In the genomic region with DNA sequence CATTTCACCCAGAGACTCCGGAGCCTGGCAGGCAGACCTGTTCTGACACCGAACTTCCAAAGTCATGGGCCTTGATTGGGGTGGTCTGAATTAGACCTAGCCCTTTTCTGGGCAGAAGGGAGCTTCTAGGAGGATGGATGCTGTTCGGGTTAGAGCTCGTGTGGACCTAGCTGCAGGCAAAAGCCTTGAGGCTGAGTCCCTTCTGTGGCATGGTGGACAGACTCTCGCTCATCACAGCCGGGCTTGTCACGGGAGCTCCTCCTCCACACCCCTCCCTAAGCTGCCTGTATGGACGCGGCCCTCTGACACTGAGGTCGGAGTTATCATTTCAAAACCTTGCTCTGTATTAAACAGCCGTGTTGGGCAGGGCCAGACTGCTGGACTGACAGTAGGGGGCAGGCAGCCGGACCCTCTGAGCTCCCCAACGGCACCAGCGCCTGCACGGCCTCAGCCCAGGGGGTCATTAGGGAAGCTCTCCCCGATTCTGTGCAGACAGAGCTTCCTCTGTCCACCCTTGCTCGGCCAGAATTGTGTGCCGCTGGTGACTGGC, we compare ENCODE assay signal across 10 cellular contexts. TPM values are rescaled to one million over a fixed set of nuclear protein-coding genes. Genes with fewer than 3 reads are reported as not detected.
DNase-seq lines count a peak whose midpoint lies in the region; ATAC-seq, FAIRE-seq and TF ChIP-seq lines count a peak whose summit lies in the region.
"Had no signal": no experiment of that assay in that cellular context is flagged by ENCODE, and none has a peak within 500 bp of the region (broad histone marks: within the 10 kb centered on the region; RNA-seq: fewer than 3 reads in every experiment).

No MANE protein-coding gene starts in this region.

- no peaks in the 10 kb centered on the region for H3K9me3 ChIP-seq in neutrophil

- peaks cover 38 to 40% of the 10 kb centered on the region in 2 experiments for H3K4me1 ChIP-seq in neutrophil (ENCODE audit: control insufficient read depth in 1 of 2, insufficient read depth in 1 of 2, low read depth in 1 of 2, low read length in 1 of 2)

- ATAC-seq in GM18517 (IDR thresholded peaks at IDR 0.05; ENCODE audit: unreplicated experiment) = peak; percentile 22
- ATAC-seq in HG02642 (IDR thresholded peaks at IDR 0.05; ENCODE audit: poor library complexity, unreplicated experiment) = peak; percentile 25

- TF ChIP-seq CTCF in neutrophil (IDR thresholded peaks at IDR 0.05) = no peak

- H3K27me3 ChIP-seq in neutrophil = no peaks in the 10 kb centered on the region

- TF ChIP-seq POLR2A in H54 (IDR thresholded peaks at IDR 0.05; ENCODE audit: low read depth, low read length) = no peak

- no peak for FAIRE-seq in H54 (lab: Jason Lieb, UNC)

- peak overlapping the region; percentile 82 for H3K27ac ChIP-seq in neutrophil

- peak overlapping the region; percentile 85 to 90 for H3K4me3 ChIP-seq in neutrophil (ENCODE audit: low read depth in 1 of 2, low read length in 1 of 2)

- H3K36me3 ChIP-seq in neutrophil = peaks cover under 1% of the 10 kb centered on the region

- peak; percentile 74 for DNase-seq in RPMI8226
- DNase-seq in HT-29 (ENCODE audit: low spot score) = no peak
- no peak for DNase-seq in H54 (ENCODE audit: insufficient read length, low spot score)
- no peak for DNase-seq in NCI-H82 treated with DMSO at 0.1 percent for 48 hours (lab: John Stamatoyannopoulos, UW; ENCODE audit: unreplicated experiment)
- no peak for DNase-seq in NCI-H2107 (lab: John Stamatoyannopoulos, UW)

RNA-seq across cellular contexts. Expression of a gene that starts 2.2 kb away (rescaled TPM):
- total RNA-seq in HT-29 (2014; rRNA removed; shearing (Covaris generic)) = 17.9 and 19.1 TPM in 2 replicates

RNA-seq across cellular contexts. Expression of a gene that starts 29.4 kb away (rescaled TPM):
- 1.0 and 1.2 TPM in 2 replicates for total RNA-seq in HT-29 (2014; rRNA removed; shearing (Covaris generic))
- total RNA-seq: dermis microvascular lymphatic vessel endothelial cell, LHCN-M2 had no signal
